8 cellular contexts compared by ENCODE assay signal in genomic region chr1:28249013-28249870, GRCh38. TPM values are rescaled to one million over a fixed set of nuclear protein-coding genes. Genes with fewer than 3 reads are reported as not detected.
DNase-seq lines count a peak whose midpoint lies in the region; ATAC-seq, FAIRE-seq and TF ChIP-seq lines count a peak whose summit lies in the region.

No MANE protein-coding gene starts in this region.

- peak overlapping the region; percentile 30 for H3K4me2 ChIP-seq in fibroblast of lung (ENCODE audit: extremely low read depth, insufficient read depth, low read length)

- no peak overlapping the region for H3K27ac ChIP-seq in fibroblast of lung (ENCODE audit: insufficient read depth, low read length)

- peaks cover 2% of the 10 kb centered on the region for H3K36me3 Mint-ChIP-seq in activated CD8-positive, alpha-beta memory T cell treated with anti-CD3 and anti-CD28 coated beads, Interleukin-2, amount 10 ng/mL, durations not matched to agents 7 days and 5 days
- H3K36me3 Mint-ChIP-seq in activated CD4-positive, alpha-beta T cell treated with anti-CD3 and anti-CD28 coated beads, Interleukin-2, amount 10 ng/mL, durations not matched to agents 7 days and 5 days (ENCODE audit: low read depth): no peaks in the 10 kb centered on the region

- DNase-seq in activated CD8-positive, alpha-beta memory T cell treated with anti-CD3 and anti-CD28 coated beads, Interleukin-2, amount 10 ng/mL, durations not matched to agents 7 days and 5 days: peak; percentile 51
- no peak for DNase-seq in activated CD8-positive, alpha-beta memory T cell treated with anti-CD3 and anti-CD28 coated beads, Interleukin-2, amount 50 U/mL, for 4 hours
- DNase-seq in NCI-H1436 (lab: John Stamatoyannopoulos, UW) (peak; percentile 50), fibroblast of lung (ENCODE audit: low read depth in 2 of 2) (peak; percentile 77 to 78), omental fat pad (ENCODE audit: low spot score) (no peak), frontal cortex (ENCODE audit: low spot score in 2 of 2) (no peak)
- no peak for DNase-seq in activated CD4-positive, alpha-beta T cell treated with anti-CD3 and anti-CD28 coated beads, Interleukin-2, amount 10 ng/mL, durations not matched to agents 7 days and 5 days

- no peaks in the 10 kb centered on the region for H3K9me3 Mint-ChIP-seq in activated CD8-positive, alpha-beta memory T cell treated with anti-CD3 and anti-CD28 coated beads, Interleukin-2, amount 10 ng/mL, durations not matched to agents 7 days and 5 days (ENCODE audit: low read depth)
- no peaks in the 10 kb centered on the region for H3K9me3 Mint-ChIP-seq in activated CD4-positive, alpha-beta T cell treated with anti-CD3 and anti-CD28 coated beads, Interleukin-2, amount 10 ng/mL, durations not matched to agents 7 days and 5 days

- no peak for FAIRE-seq in frontal cortex (lab: Jason Lieb, UNC)

- no peaks in the 10 kb centered on the region for H3K9me3 ChIP-seq in fibroblast of lung (ENCODE audit: control insufficient read depth, insufficient read depth, low read depth, low read length)

- H3K4me3 ChIP-seq in fibroblast of lung (replicated peaks in 1 of 4; ENCODE audit: control extremely low read depth in 1 of 4, insufficient read depth in 1 of 4, low read depth in 3 of 4, low read length in 4 of 4): peak overlapping the region in 2 of 4 experiments; percentile 18 to 48

- CTCF ChIA-PET in activated CD8-positive, alpha-beta memory T cell treated with anti-CD3 and anti-CD28 coated beads, Interleukin-2, amount 10 ng/mL, durations not matched to agents 7 days and 5 days (lab: Charles Lee): interaction anchor here (0.6 to 4.7 kb wide), 47 partner anchors 9 to 824 kb away, joined by 3 to 74 read pairs (median 4); partner anchors contain the start of genes ATP5IF1, DNAJC8, GMEB1 and MED18
- CTCF ChIA-PET in activated CD4-positive, alpha-beta T cell treated with anti-CD3 and anti-CD28 coated beads, Interleukin-2, amount 10 ng/mL, durations not matched to agents 7 days and 5 days (lab: Charles Lee): interaction anchor here (0.5 to 4.2 kb wide), 21 partner anchors 8 to 628 kb away, joined by 3 to 31 read pairs (median 4); partner anchors contain the start of genes ATP5IF1, MED18 and SESN2

- no peaks in the 10 kb centered on the region for H3K36me3 ChIP-seq in fibroblast of lung (ENCODE audit: control insufficient read depth, insufficient read depth, low read length)

- H4K20me1 ChIP-seq in fibroblast of lung (ENCODE audit: control insufficient read depth, extremely low read depth, insufficient read depth, low read length): no peaks in the 10 kb centered on the region

- no peak for TF ChIP-seq CTCF in fibroblast of lung (conservative IDR thresholded peaks at IDR 0.05 in 1 of 2, IDR thresholded peaks at IDR 0.05 in 1 of 2; ENCODE audit: low read depth in 1 of 2, low read length in 2 of 2)
- TF ChIP-seq CTCF in omental fat pad (IDR thresholded peaks at IDR 0.05): no peak

- no peaks in the 10 kb centered on the region for H3K79me2 ChIP-seq in fibroblast of lung (ENCODE audit: control insufficient read depth, insufficient read depth, low read length)

- no peak for ATAC-seq in activated CD8-positive, alpha-beta memory T cell treated with anti-CD3 and anti-CD28 coated beads, Interleukin-2, amount 10 ng/mL, durations not matched to agents 7 days and 5 days
- ATAC-seq in omental fat pad (ENCODE audit: low FRiP score): peak; percentile 53
- no peak for ATAC-seq in HG02798 (IDR thresholded peaks at IDR 0.05; ENCODE audit: poor library complexity, unreplicated experiment)

- peak overlapping the region; percentile 100 for H3K27ac Mint-ChIP-seq in activated CD8-positive, alpha-beta memory T cell treated with anti-CD3 and anti-CD28 coated beads, Interleukin-2, amount 10 ng/mL, durations not matched to agents 7 days and 5 days
- peak overlapping the region; percentile 98 for H3K27ac Mint-ChIP-seq in activated CD4-positive, alpha-beta T cell treated with anti-CD3 and anti-CD28 coated beads, Interleukin-2, amount 10 ng/mL, durations not matched to agents 7 days and 5 days

- H3K27me3 ChIP-seq in fibroblast of lung (ENCODE audit: control insufficient read depth, insufficient read depth, low read length): no peaks in the 10 kb centered on the region

- no peak overlapping the region for H2AFZ ChIP-seq in fibroblast of lung (ENCODE audit: low read length)

- no peak overlapping the region for H3K9ac ChIP-seq in fibroblast of lung (ENCODE audit: insufficient read depth, low read length)

- peak overlapping the region; percentile 89 for H3K4me3 Mint-ChIP-seq in activated CD8-positive, alpha-beta memory T cell treated with anti-CD3 and anti-CD28 coated beads, Interleukin-2, amount 10 ng/mL, durations not matched to agents 7 days and 5 days
- peak overlapping the region; percentile 83 for H3K4me3 Mint-ChIP-seq in activated CD4-positive, alpha-beta T cell treated with anti-CD3 and anti-CD28 coated beads, Interleukin-2, amount 10 ng/mL, durations not matched to agents 7 days and 5 days

- peaks cover 12% of the 10 kb centered on the region for H3K4me1 ChIP-seq in fibroblast of lung (ENCODE audit: control insufficient read depth, extremely low read depth, insufficient read depth, low read length)

- H3K4me1 Mint-ChIP-seq in activated CD8-positive, alpha-beta memory T cell treated with anti-CD3 and anti-CD28 coated beads, Interleukin-2, amount 10 ng/mL, durations not matched to agents 7 days and 5 days: peaks cover 46% of the 10 kb centered on the region
- peaks cover 45% of the 10 kb centered on the region for H3K4me1 Mint-ChIP-seq in activated CD4-positive, alpha-beta T cell treated with anti-CD3 and anti-CD28 coated beads, Interleukin-2, amount 10 ng/mL, durations not matched to agents 7 days and 5 days

- POLR2A ChIA-PET in activated CD4-positive, alpha-beta T cell treated with anti-CD3 and anti-CD28 coated beads, Interleukin-2, amount 10 ng/mL, durations not matched to agents 7 days and 5 days (lab: Charles Lee): interaction anchor here (0.6 to 1.4 kb wide), 4 partner anchors 73 to 332 kb away, joined by 3 to 5 read pairs (median 3); no protein-coding TSS in a partner anchor

- no peaks in the 10 kb centered on the region for H3K27me3 Mint-ChIP-seq in activated CD8-positive, alpha-beta memory T cell treated with anti-CD3 and anti-CD28 coated beads, Interleukin-2, amount 10 ng/mL, durations not matched to agents 7 days and 5 days
- H3K27me3 Mint-ChIP-seq in activated CD4-positive, alpha-beta T cell treated with anti-CD3 and anti-CD28 coated beads, Interleukin-2, amount 10 ng/mL, durations not matched to agents 7 days and 5 days: no peaks in the 10 kb centered on the region

RNA-seq across cellular contexts. Expression of gene SESN2, which starts 10.1 kb away (rescaled TPM):
- 10 to 100 TPM; 14.2 to 21.5 TPM for total RNA-seq in activated CD8-positive, alpha-beta memory T cell treated with anti-CD3 and anti-CD28 coated beads, Interleukin-2, amount 10 ng/mL, durations not matched to agents 7 days and 5 days
- total RNA-seq in activated CD4-positive, alpha-beta T cell treated with anti-CD3 and anti-CD28 coated beads, Interleukin-2, amount 10 ng/mL, durations not matched to agents 7 days and 5 days: 10 to 100 TPM; 11.7 to 11.8 TPM
- total RNA-seq in fibroblast of lung (40.1 and 55.2 TPM in 2 replicates), omental fat pad (10 to 100 TPM; 13.2 to 20.4 (median 13.8) TPM), frontal cortex (4.5 TPM)
- polyA plus RNA-seq in fibroblast of lung: 8.4 and 12.4 TPM in 2 replicates
- polyA plus RNA-seq in fibroblast of lung (2012): 9.7 and 15.0 TPM in 2 replicates
- polyA minus RNA-seq in fibroblast of lung (ENCODE audit: low replicate concordance): 26.2 and 35.5 TPM in 2 replicates

RNA-seq across cellular contexts. Expression of gene ATP5IF1, which starts 13.3 kb away (rescaled TPM):
- total RNA-seq in activated CD8-positive, alpha-beta memory T cell treated with anti-CD3 and anti-CD28 coated beads, Interleukin-2, amount 10 ng/mL, durations not matched to agents 7 days and 5 days: 100 to 1,000 TPM; 175 to 182 TPM
- 100 to 1,000 TPM; 172 to 189 TPM for total RNA-seq in activated CD4-positive, alpha-beta T cell treated with anti-CD3 and anti-CD28 coated beads, Interleukin-2, amount 10 ng/mL, durations not matched to agents 7 days and 5 days
- total RNA-seq in fibroblast of lung: 100 and 146 TPM in 2 replicates
- 269 and 279 TPM in 2 replicates for polyA plus RNA-seq in fibroblast of lung
- 333 and 339 TPM in 2 replicates for polyA plus RNA-seq in fibroblast of lung (2012)
- 18.3 and 26.1 TPM in 2 replicates for polyA minus RNA-seq in fibroblast of lung (ENCODE audit: low replicate concordance)
- 100 to 1,000 TPM in 2 of 4 donors, 10 to 100 TPM in 2; 92.5 to 149 (median 107) TPM for total RNA-seq in omental fat pad
- 67.7 TPM for total RNA-seq in frontal cortex

RNA-seq across cellular contexts. Expression of gene DNAJC8, which starts 16.4 kb away (rescaled TPM):
- 100 to 1,000 TPM; 103 to 114 TPM for total RNA-seq in activated CD8-positive, alpha-beta memory T cell treated with anti-CD3 and anti-CD28 coated beads, Interleukin-2, amount 10 ng/mL, durations not matched to agents 7 days and 5 days
- 100 to 1,000 TPM; 110 to 128 TPM for total RNA-seq in activated CD4-positive, alpha-beta T cell treated with anti-CD3 and anti-CD28 coated beads, Interleukin-2, amount 10 ng/mL, durations not matched to agents 7 days and 5 days
- 56.1 and 57.0 TPM in 2 replicates for total RNA-seq in fibroblast of lung
- 120 and 157 TPM in 2 replicates for polyA plus RNA-seq in fibroblast of lung
- polyA plus RNA-seq in fibroblast of lung (2012): 95.6 and 130 TPM in 2 replicates
- polyA minus RNA-seq in fibroblast of lung (ENCODE audit: low replicate concordance): 37.7 and 63.8 TPM in 2 replicates
- total RNA-seq in omental fat pad: 10 to 100 TPM; 48.3 to 72.2 (median 64.1) TPM
- total RNA-seq in frontal cortex: 56.3 TPM

Comparison
In these comparisons a context has a peak if more than half of its experiments do, and no peak if none do; other contexts are left out.
1. DNase-seq: peak in activated CD8-positive, alpha-beta memory T cell treated with anti-CD3 and anti-CD28 coated beads, Interleukin-2, amount 10 ng/mL, durations not matched to agents 7 days and 5 days (single experiment), NCI-H1436 (single experiment) and fibroblast of lung (2 of 2); none in activated CD8-positive, alpha-beta memory T cell treated with anti-CD3 and anti-CD28 coated beads, Interleukin-2, amount 50 U/mL, for 4 hours (single experiment), activated CD4-positive, alpha-beta T cell treated with anti-CD3 and anti-CD28 coated beads, Interleukin-2, amount 10 ng/mL, durations not matched to agents 7 days and 5 days (single experiment), omental fat pad (single experiment) and frontal cortex (0 of 2).